In the genomic region with DNA sequence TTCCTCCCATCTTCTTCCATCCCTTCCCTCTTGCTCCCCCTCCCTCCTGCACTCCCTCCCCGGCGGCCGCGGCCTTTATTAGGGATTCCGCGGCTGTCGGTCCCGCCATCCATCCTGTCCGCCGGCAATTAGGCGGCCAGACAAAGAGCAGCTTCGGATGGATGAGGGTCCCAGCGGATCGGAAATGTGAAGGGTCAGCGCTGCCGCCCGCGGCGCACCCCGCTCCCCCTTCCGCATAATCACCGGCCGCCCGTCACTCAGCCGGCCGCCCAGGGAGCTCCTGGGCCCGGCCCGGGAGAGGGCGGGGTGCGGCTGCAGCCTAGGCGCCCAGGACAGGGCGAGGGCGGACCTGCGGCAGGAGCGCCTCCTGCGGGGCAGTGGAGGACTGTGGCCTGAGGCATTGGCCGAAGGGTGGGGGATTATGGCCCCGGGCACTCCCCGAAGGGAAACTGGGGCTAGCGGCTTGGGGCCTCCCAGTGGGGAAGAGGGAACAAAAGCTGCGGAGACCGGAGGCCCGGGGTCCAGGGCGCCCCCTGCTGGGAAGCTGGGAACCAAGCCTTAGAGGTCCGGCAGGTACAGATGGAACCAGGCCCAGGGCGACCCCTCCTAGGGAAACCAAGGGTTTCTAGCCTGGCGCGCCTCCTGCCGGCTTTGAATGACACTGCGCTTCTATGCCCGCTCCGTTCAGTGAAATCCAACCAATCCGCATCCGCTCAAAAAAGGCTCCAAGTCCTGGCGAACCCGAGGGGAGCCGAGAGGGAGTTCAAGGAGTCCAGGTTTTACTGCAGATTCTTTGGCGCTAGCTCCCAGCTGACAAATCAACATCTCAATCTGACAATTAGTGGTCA, we compare ENCODE assay signal across 1 cellular context.
TF ChIP-seq lines count a peak whose summit lies in the region.

No MANE protein-coding gene starts in this region.

TF ChIP-seq in HEK293, 187 proteins besides CTCF, POLR2A, EP300 and RAD21 (continued from another document):
- no peak for TF ChIP-seq ZBTB26 (tag by site-specific recombination; optimal IDR thresholded peaks at IDR 0.05)
